Comparison of ENCODE assay signal across 1 cellular context in genomic region chrX:124226129-124226528, GRCh38.
TF ChIP-seq lines count a peak whose summit lies in the region.

No MANE protein-coding gene starts in this region.

TF ChIP-seq in WTC11, 78 proteins besides CTCF, POLR2A, EP300 and RAD21 (continued from another document):
- TF ChIP-seq E2F5 (CRISPR knock-in tag; IDR thresholded peaks at IDR 0.05) (no peak), ARID4B (CRISPR knock-in tag; IDR thresholded peaks at IDR 0.05; ENCODE audit: borderline replicate concordance) (no peak)
TF ChIP-seq in WTC11: peak in this region for 0.
